In genomic region chr20:36988494-36988966, GRCh38 we compare ENCODE assay signal across 10 cellular contexts. TPM values are rescaled to one million over a fixed set of nuclear protein-coding genes. Genes with fewer than 3 reads are reported as not detected.
DNase-seq lines count a peak whose midpoint lies in the region; ATAC-seq and TF ChIP-seq lines count a peak whose summit lies in the region.
"Had no signal": no experiment of that assay in that cellular context is flagged by ENCODE, and none has a peak within 500 bp of the region (broad histone marks: within the 10 kb centered on the region; RNA-seq: fewer than 3 reads in every experiment).

No MANE protein-coding gene starts in this region.

- no peaks in the 10 kb centered on the region for H3K36me3 ChIP-seq in OCI-LY1 (ENCODE audit: insufficient read depth, low read length)
- H3K36me3 ChIP-seq: esophagus squamous epithelium had no signal

- DNase-seq in activated naive CD4-positive, alpha-beta T cell treated with anti-CD3 and anti-CD28 coated beads, Interleukin-2, amount 10 ng/mL, durations not matched to agents 7 days and 5 days: peak; percentile 34
- DNase-seq in activated naive CD4-positive, alpha-beta T cell treated with Interleukin-2 at 50 U/mL for 16 hours: no peak
- DNase-seq in effector memory CD8-positive, alpha-beta T cell: no peak
- DNase-seq in stimulated activated naive CD8-positive, alpha-beta T cell treated with anti-CD3 and anti-CD28 coated beads, Interleukin-15, amount 100 ng/mL, for 72 hours: no peak
- DNase-seq in amniotic stem cell (lab: John Stamatoyannopoulos, UW) (no peak), H4 (ENCODE audit: low spot score) (no peak), C1 segment of cervical spinal cord (lab: John Stamatoyannopoulos, UW) (no peak)
- DNase-seq: esophagus squamous epithelium, NCI-H1694 treated with DMSO at 0.1 percent for 48 hours had no signal

- H3K9me2 ChIP-seq in OCI-LY1 (ENCODE audit: low read depth, low read length): no peaks in the 10 kb centered on the region

- H3K27me3 ChIP-seq in OCI-LY1 (ENCODE audit: insufficient read depth, low read length): no peaks in the 10 kb centered on the region
- H3K27me3 ChIP-seq: esophagus squamous epithelium had no signal

- no peaks in the 10 kb centered on the region for H3F3A ChIP-seq in OCI-LY1 (ENCODE audit: insufficient read depth, low read length)

- H3K4me2 ChIP-seq in OCI-LY1 (ENCODE audit: low read length): peak overlapping the region; percentile 28

- H3K4me3 ChIP-seq in OCI-LY1 (ENCODE audit: low read depth, low read length, poor library complexity, severe bottlenecking): peak overlapping the region; percentile 32
- H3K4me3 ChIP-seq: esophagus squamous epithelium had no signal

- peaks cover 12% of the 10 kb centered on the region for H3K4me1 ChIP-seq in OCI-LY1 (ENCODE audit: insufficient read depth, low read length, severe bottlenecking)

- CTCF ChIA-PET in activated naive CD4-positive, alpha-beta T cell treated with anti-CD3 and anti-CD28 coated beads, Interleukin-2, amount 10 ng/mL, durations not matched to agents 7 days and 5 days (lab: Charles Lee): no interaction called here

- peak overlapping the region; percentile 66 for H3K27ac Mint-ChIP-seq in activated naive CD4-positive, alpha-beta T cell treated with anti-CD3 and anti-CD28 coated beads, Interleukin-2, amount 10 ng/mL, durations not matched to agents 7 days and 5 days
- H3K27ac Mint-ChIP-seq in effector memory CD8-positive, alpha-beta T cell: peak overlapping the region; percentile 9 to 75
- H3K27ac Mint-ChIP-seq in stimulated activated naive CD8-positive, alpha-beta T cell treated with anti-CD3 and anti-CD28 coated beads, Interleukin-15, amount 100 ng/mL, for 72 hours: peak overlapping the region; percentile 28 to 42

- H3K9me3 Mint-ChIP-seq in activated naive CD4-positive, alpha-beta T cell treated with anti-CD3 and anti-CD28 coated beads, Interleukin-2, amount 10 ng/mL, durations not matched to agents 7 days and 5 days: peaks cover 17% of the 10 kb centered on the region
- no peaks in the 10 kb centered on the region for H3K9me3 Mint-ChIP-seq in effector memory CD8-positive, alpha-beta T cell
- H3K9me3 Mint-ChIP-seq in stimulated activated naive CD8-positive, alpha-beta T cell treated with anti-CD3 and anti-CD28 coated beads, Interleukin-15, amount 100 ng/mL, for 72 hours: peaks cover 15 to 19% of the 10 kb centered on the region in 2 donors

- peaks cover 43% of the 10 kb centered on the region for H3K4me1 Mint-ChIP-seq in activated naive CD4-positive, alpha-beta T cell treated with anti-CD3 and anti-CD28 coated beads, Interleukin-2, amount 10 ng/mL, durations not matched to agents 7 days and 5 days
- H3K4me1 Mint-ChIP-seq in effector memory CD8-positive, alpha-beta T cell (ENCODE audit: low read depth in 2 of 2): peaks cover 8 to 19% of the 10 kb centered on the region in 2 donors
- peaks cover 37% of the 10 kb centered on the region for H3K4me1 Mint-ChIP-seq in stimulated activated naive CD8-positive, alpha-beta T cell treated with anti-CD3 and anti-CD28 coated beads, Interleukin-15, amount 100 ng/mL, for 72 hours

- H3K27me3 Mint-ChIP-seq in activated naive CD4-positive, alpha-beta T cell treated with anti-CD3 and anti-CD28 coated beads, Interleukin-2, amount 10 ng/mL, durations not matched to agents 7 days and 5 days: no peaks in the 10 kb centered on the region
- no peaks in the 10 kb centered on the region for H3K27me3 Mint-ChIP-seq in effector memory CD8-positive, alpha-beta T cell
- no peaks in the 10 kb centered on the region for H3K27me3 Mint-ChIP-seq in stimulated activated naive CD8-positive, alpha-beta T cell treated with anti-CD3 and anti-CD28 coated beads, Interleukin-15, amount 100 ng/mL, for 72 hours

- H4K20me1 ChIP-seq in OCI-LY1 (ENCODE audit: insufficient read depth, low read length): no peaks in the 10 kb centered on the region

- TF ChIP-seq CTCF in OCI-LY1 (IDR thresholded peaks at IDR 0.05; ENCODE audit: low read length): no peak

- H3K36me3 Mint-ChIP-seq in activated naive CD4-positive, alpha-beta T cell treated with anti-CD3 and anti-CD28 coated beads, Interleukin-2, amount 10 ng/mL, durations not matched to agents 7 days and 5 days: peaks cover 38% of the 10 kb centered on the region
- no peaks in the 10 kb centered on the region for H3K36me3 Mint-ChIP-seq in effector memory CD8-positive, alpha-beta T cell (ENCODE audit: insufficient read depth)

- ATAC-seq in effector memory CD8-positive, alpha-beta T cell (replicated peaks): peak; percentile 26
- peak; percentile 73 for ATAC-seq in stimulated activated naive CD8-positive, alpha-beta T cell treated with anti-CD3 and anti-CD28 coated beads, Interleukin-15, amount 100 ng/mL, for 72 hours

- H3K9me3 ChIP-seq in OCI-LY1 (ENCODE audit: low read length): peaks cover 3% of the 10 kb centered on the region

- peak overlapping the region; percentile 2 for H3K4me3 Mint-ChIP-seq in activated naive CD4-positive, alpha-beta T cell treated with anti-CD3 and anti-CD28 coated beads, Interleukin-2, amount 10 ng/mL, durations not matched to agents 7 days and 5 days
- H3K4me3 Mint-ChIP-seq in effector memory CD8-positive, alpha-beta T cell: no peak overlapping the region
- H3K4me3 Mint-ChIP-seq in stimulated activated naive CD8-positive, alpha-beta T cell treated with anti-CD3 and anti-CD28 coated beads, Interleukin-15, amount 100 ng/mL, for 72 hours: peak overlapping the region; percentile 0 to 2

- H2AFZ ChIP-seq in OCI-LY1 (ENCODE audit: low read length): peak overlapping the region; percentile 71

- H3K27ac ChIP-seq in OCI-LY1 (ENCODE audit: low read depth, low read length, poor library complexity, severe bottlenecking): peak overlapping the region; percentile 51
- H3K27ac ChIP-seq: esophagus squamous epithelium had no signal

- no peaks in the 10 kb centered on the region for H3K79me2 ChIP-seq in OCI-LY1 (ENCODE audit: insufficient read depth, low read length)

- H3K9ac ChIP-seq in OCI-LY1 (ENCODE audit: low read length): peak overlapping the region; percentile 32; the same call in 1 of the 2 replicates

RNA-seq across cellular contexts. Expression of gene SAMHD1, which starts 37.0 kb away (rescaled TPM):
- total RNA-seq in H4 (2014; rRNA removed; shearing (Covaris generic)): 23.9 and 24.4 TPM in 2 replicates

Comparison
In these comparisons a context has a peak if more than half of its experiments do, and no peak if none do; other contexts are left out.
1. H3K4me3 Mint-ChIP-seq: peak in activated naive CD4-positive, alpha-beta T cell treated with anti-CD3 and anti-CD28 coated beads, Interleukin-2, amount 10 ng/mL, durations not matched to agents 7 days and 5 days (single experiment) and stimulated activated naive CD8-positive, alpha-beta T cell treated with anti-CD3 and anti-CD28 coated beads, Interleukin-15, amount 100 ng/mL, for 72 hours (2 of 2); none in effector memory CD8-positive, alpha-beta T cell (0 of 2).
2. Peak in every context shown above with its lines, with median percentiles within 50 percentile points of each other: H3K27ac Mint-ChIP-seq.